Comparison of ENCODE assay signal across 1 cellular context in the genomic region with DNA sequence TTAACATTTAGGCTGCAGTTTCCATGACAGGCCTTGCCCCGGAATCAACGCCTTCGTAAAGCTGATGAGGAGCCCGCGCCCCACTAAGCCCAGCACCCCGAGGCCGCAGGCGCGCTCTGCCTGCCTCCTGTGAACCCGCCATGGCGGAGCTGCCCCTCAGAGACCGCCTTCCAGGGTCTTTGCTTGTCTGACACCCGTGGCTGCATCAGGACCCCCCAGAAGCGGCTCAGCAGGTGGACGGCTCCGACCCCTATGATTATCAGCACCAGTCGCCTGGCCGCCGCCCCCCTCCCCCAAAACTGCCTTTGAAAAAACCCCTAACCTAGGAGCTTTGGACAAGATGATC.
TF ChIP-seq lines count a peak whose summit lies in the region.

No MANE protein-coding gene starts in this region.

TF ChIP-seq in K562, 482 proteins besides CTCF, POLR2A, EP300 and RAD21:
- TF ChIP-seq, protein P1, sequence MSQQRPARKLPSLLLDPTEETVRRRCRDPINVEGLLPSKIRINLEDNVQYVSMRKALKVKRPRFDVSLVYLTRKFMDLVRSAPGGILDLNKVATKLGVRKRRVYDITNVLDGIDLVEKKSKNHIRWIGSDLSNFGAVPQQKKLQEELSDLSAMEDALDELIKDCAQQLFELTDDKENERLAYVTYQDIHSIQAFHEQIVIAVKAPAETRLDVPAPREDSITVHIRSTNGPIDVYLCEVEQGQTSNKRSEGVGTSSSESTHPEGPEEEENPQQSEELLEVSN (IDR thresholded peaks at IDR 0.05; ENCODE audit: borderline replicate concordance in 1 of 2, extremely low read depth in 1 of 2, insufficient read depth in 1 of 2, insufficient read length in 1 of 2, low read depth in 1 of 2, low read length in 1 of 2, poor library complexity in 1 of 2, severe bottlenecking in 1 of 2) = peak in 1 of 2 experiments; percentile 5
- TF ChIP-seq ZBTB7A (IDR thresholded peaks at IDR 0.05; ENCODE audit: borderline replicate concordance, control insufficient read depth, low read depth, low read length) (0 out of 2 replicates have a peak, but pooled peaks have one; percentile 2), LCOR (CRISPR knock-in tag; IDR thresholded peaks at IDR 0.05) (0 out of 2 replicates have a peak, but pooled peaks have one; percentile 15), YBX1 (IDR thresholded peaks at IDR 0.05) (no peak), MTF1 (CRISPR knock-in tag; IDR thresholded peaks at IDR 0.05; ENCODE audit: borderline replicate concordance) (no peak), RBM14 (IDR thresholded peaks at IDR 0.05; ENCODE audit: borderline replicate concordance, insufficient read depth, low read depth, low read length) (0 out of 2 replicates have a peak, but pooled peaks have one; percentile 4), FOXK2 (conservative IDR thresholded peaks at IDR 0.05 in 1 of 2, IDR thresholded peaks at IDR 0.05 in 1 of 2; ENCODE audit: low read depth in 2 of 2) (0 out of 4 replicates have a peak, but pooled peaks of 1 of the 2 experiments have one; percentile 2), ZFX (CRISPR knock-in tag; IDR thresholded peaks at IDR 0.05) (peak; percentile 82; the same call in 1 of the 2 replicates), SRSF1 (IDR thresholded peaks at IDR 0.05; ENCODE audit: low read depth, low read length) (0 out of 2 replicates have a peak, but pooled peaks have one; percentile 10)
- TF ChIP-seq, protein P2, sequence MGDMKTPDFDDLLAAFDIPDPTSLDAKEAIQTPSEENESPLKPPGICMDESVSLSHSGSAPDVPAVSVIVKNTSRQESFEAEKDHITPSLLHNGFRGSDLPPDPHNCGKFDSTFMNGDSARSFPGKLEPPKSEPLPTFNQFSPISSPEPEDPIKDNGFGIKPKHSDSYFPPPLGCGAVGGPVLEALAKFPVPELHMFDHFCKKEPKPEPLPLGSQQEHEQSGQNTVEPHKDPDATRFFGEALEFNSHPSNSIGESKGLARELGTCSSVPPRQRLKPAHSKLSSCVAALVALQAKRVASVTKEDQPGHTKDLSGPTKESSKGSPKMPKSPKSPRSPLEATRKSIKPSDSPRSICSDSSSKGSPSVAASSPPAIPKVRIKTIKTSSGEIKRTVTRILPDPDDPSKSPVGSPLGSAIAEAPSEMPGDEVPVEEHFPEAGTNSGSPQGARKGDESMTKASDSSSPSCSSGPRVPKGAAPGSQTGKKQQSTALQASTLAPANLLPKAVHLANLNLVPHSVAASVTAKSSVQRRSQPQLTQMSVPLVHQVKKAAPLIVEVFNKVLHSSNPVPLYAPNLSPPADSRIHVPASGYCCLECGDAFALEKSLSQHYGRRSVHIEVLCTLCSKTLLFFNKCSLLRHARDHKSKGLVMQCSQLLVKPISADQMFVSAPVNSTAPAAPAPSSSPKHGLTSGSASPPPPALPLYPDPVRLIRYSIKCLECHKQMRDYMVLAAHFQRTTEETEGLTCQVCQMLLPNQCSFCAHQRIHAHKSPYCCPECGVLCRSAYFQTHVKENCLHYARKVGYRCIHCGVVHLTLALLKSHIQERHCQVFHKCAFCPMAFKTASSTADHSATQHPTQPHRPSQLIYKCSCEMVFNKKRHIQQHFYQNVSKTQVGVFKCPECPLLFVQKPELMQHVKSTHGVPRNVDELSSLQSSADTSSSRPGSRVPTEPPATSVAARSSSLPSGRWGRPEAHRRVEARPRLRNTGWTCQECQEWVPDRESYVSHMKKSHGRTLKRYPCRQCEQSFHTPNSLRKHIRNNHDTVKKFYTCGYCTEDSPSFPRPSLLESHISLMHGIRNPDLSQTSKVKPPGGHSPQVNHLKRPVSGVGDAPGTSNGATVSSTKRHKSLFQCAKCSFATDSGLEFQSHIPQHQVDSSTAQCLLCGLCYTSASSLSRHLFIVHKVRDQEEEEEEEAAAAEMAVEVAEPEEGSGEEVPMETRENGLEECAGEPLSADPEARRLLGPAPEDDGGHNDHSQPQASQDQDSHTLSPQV (IDR thresholded peaks at IDR 0.05) = 0 out of 2 replicates have a peak, but pooled peaks have one; percentile 8
- TF ChIP-seq, protein P3, sequence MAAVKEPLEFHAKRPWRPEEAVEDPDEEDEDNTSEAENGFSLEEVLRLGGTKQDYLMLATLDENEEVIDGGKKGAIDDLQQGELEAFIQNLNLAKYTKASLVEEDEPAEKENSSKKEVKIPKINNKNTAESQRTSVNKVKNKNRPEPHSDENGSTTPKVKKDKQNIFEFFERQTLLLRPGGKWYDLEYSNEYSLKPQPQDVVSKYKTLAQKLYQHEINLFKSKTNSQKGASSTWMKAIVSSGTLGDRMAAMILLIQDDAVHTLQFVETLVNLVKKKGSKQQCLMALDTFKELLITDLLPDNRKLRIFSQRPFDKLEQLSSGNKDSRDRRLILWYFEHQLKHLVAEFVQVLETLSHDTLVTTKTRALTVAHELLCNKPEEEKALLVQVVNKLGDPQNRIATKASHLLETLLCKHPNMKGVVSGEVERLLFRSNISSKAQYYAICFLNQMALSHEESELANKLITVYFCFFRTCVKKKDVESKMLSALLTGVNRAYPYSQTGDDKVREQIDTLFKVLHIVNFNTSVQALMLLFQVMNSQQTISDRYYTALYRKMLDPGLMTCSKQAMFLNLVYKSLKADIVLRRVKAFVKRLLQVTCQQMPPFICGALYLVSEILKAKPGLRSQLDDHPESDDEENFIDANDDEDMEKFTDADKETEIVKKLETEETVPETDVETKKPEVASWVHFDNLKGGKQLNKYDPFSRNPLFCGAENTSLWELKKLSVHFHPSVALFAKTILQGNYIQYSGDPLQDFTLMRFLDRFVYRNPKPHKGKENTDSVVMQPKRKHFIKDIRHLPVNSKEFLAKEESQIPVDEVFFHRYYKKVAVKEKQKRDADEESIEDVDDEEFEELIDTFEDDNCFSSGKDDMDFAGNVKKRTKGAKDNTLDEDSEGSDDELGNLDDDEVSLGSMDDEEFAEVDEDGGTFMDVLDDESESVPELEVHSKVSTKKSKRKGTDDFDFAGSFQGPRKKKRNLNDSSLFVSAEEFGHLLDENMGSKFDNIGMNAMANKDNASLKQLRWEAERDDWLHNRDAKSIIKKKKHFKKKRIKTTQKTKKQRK (IDR thresholded peaks at IDR 0.05; ENCODE audit: borderline replicate concordance, low read depth, low read length) = no peak
- TF ChIP-seq, protein P4, sequence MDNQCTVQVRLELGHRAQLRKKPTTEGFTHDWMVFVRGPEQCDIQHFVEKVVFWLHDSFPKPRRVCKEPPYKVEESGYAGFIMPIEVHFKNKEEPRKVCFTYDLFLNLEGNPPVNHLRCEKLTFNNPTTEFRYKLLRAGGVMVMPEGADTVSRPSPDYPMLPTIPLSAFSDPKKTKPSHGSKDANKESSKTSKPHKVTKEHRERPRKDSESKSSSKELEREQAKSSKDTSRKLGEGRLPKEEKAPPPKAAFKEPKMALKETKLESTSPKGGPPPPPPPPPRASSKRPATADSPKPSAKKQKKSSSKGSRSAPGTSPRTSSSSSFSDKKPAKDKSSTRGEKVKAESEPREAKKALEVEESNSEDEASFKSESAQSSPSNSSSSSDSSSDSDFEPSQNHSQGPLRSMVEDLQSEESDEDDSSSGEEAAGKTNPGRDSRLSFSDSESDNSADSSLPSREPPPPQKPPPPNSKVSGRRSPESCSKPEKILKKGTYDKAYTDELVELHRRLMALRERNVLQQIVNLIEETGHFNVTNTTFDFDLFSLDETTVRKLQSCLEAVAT (IDR thresholded peaks at IDR 0.05) = 0 out of 4 replicates have a peak, but pooled peaks of 1 of the 2 experiments have one; percentile 1
